Comparison of ENCODE assay signal across 18 cellular contexts in the genomic region with DNA sequence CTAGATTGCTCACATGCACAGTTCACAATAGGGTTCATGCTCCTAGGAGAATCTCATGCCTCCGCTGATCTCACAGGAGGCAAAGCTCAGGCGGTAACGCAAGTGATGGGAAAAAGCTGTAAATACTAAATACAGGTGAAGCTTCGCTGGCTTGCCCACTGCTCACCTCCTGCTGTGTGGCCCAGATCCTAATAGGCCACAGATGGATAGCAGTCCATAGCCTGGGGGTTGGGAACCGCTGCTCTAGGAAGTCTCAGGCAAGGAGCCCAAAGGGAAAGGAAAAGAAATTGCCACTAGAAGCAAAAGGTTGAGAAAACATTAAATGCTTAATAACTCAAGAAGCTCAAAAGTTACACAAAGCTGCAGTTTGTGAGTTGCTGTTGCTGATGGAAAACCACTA. TPM values are rescaled to one million over a fixed set of nuclear protein-coding genes. Genes with fewer than 3 reads are reported as not detected.
A peak's percentile ranks its signal among the peaks of the same experiment; 100 is the strongest.
DNase-seq lines count a peak whose midpoint lies in the region; ATAC-seq and TF ChIP-seq lines count a peak whose summit lies in the region.
"Had no signal": no experiment of that assay in that cellular context is flagged by ENCODE, and none has a peak within 500 bp of the region (broad histone marks: within the 10 kb centered on the region; RNA-seq: fewer than 3 reads in every experiment).

No MANE protein-coding gene starts in this region.

- no peak overlapping the region for H3K27ac ChIP-seq in osteoblast (ENCODE audit: low read depth, low read length)
- H3K27ac ChIP-seq: GM23248 had no signal

- H3K4me3 ChIP-seq in osteoblast (ENCODE audit: insufficient read depth, low read length), result no peak overlapping the region
- H3K4me3 ChIP-seq: GM23248 had no signal

- no peaks in the 10 kb centered on the region for H3K36me3 ChIP-seq in osteoblast (ENCODE audit: insufficient read depth, low read length)

- H4K20me1 ChIP-seq in osteoblast (ENCODE audit: insufficient read depth, low read length), result no peaks in the 10 kb centered on the region

- TF ChIP-seq CTCF in osteoblast (IDR thresholded peaks at IDR 0.05; ENCODE audit: extremely low read depth, low read depth, low read length), result no peak

- DNase-seq in NCI-H69 (lab: John Stamatoyannopoulos, UW) (peak; percentile 2), islet precursor cell (peak; percentile 53), osteoblast (ENCODE audit: insufficient read length, low spot score, missing footprints) (peak; percentile 13), NCI-H748 (lab: John Stamatoyannopoulos, UW; ENCODE audit: unreplicated experiment) (no peak)
- no peak for DNase-seq in stimulated activated CD4-positive, alpha-beta T cell treated with anti-CD3 and anti-CD28 coated beads, Interleukin-12 subunit alpha, Interleukin-12 subunit beta, amount 100 ng/mL, for 4 hours
- DNase-seq: C1 segment of cervical spinal cord; Calu3; CD4-positive, alpha-beta memory T cell; COR-L47; DMS53; DMS79 treated with DMSO at 0.1 percent for 48 hours; GM23248; H9; HFFc6 had no signal

- H3K9me3 ChIP-seq in osteoblast (ENCODE audit: low read depth, low read length), result no peaks in the 10 kb centered on the region

- peaks cover 28% of the 10 kb centered on the region for H3K27me3 ChIP-seq in osteoblast (ENCODE audit: insufficient read depth, low read length)

- H3K4me2 ChIP-seq in osteoblast (ENCODE audit: insufficient read depth, low read length), result no peak overlapping the region

- no peak overlapping the region for H2AFZ ChIP-seq in osteoblast (ENCODE audit: low read length)
- H2AFZ ChIP-seq: GM23248 had no signal

- no peaks in the 10 kb centered on the region for H3K79me2 ChIP-seq in osteoblast (ENCODE audit: insufficient read depth, low read length)

- H3K4me1 ChIP-seq in osteoblast (ENCODE audit: insufficient read depth, low read length), result no peaks in the 10 kb centered on the region

- ATAC-seq in HG03095 (IDR thresholded peaks at IDR 0.05; ENCODE audit: unreplicated experiment), result no peak

RNA-seq across cellular contexts. Expression of a gene that starts 3.2 kb away (rescaled TPM):
- total RNA-seq in osteoblast, result under 0.01 and 0.36 TPM in 2 replicates
- total RNA-seq: A172; A673; Calu3; CD4-positive, alpha-beta memory T cell; Daoy; HFFc6 had no signal

Comparison
In these comparisons a context has a peak if more than half of its experiments do, and no peak if none do; other contexts are left out.
1. DNase-seq: peak in NCI-H69 (single experiment), islet precursor cell (single experiment) and osteoblast (single experiment); none in NCI-H748 (single experiment) and stimulated activated CD4-positive, alpha-beta T cell treated with anti-CD3 and anti-CD28 coated beads, Interleukin-12 subunit alpha, Interleukin-12 subunit beta, amount 100 ng/mL, for 4 hours (single experiment).